ENCODE assay signal across 22 cellular contexts in genomic region chr2:72676341-72677025, GRCh38.
DNase-seq lines count a peak whose midpoint lies in the region; FAIRE-seq and TF ChIP-seq lines count a peak whose summit lies in the region.
"Had no signal": no experiment of that assay in that cellular context is flagged by ENCODE, and none has a peak within 500 bp of the region (broad histone marks: within the 10 kb centered on the region; RNA-seq: fewer than 3 reads in every experiment).

No MANE protein-coding gene starts in this region.

- DNase-seq in Caki2 (ENCODE audit: low read depth) (peak; percentile 55), Karpas-422 (peak; percentile 21), bronchial epithelial cell (ENCODE audit: low read depth) (peak; percentile 12), left kidney (ENCODE audit: low read depth, low spot score) (peak; percentile 8), ACHN (no peak), NCI-H2081 treated with DMSO at 0.1 percent for 48 hours (lab: John Stamatoyannopoulos, UW) (no peak), mucosa of gallbladder (ENCODE audit: low spot score) (no peak), NCI-H2029 treated with DMSO at 0.1 percent for 48 hours (lab: John Stamatoyannopoulos, UW) (no peak)
- DNase-seq: activated CD4-positive, alpha-beta memory T cell treated with anti-CD3 and anti-CD28 coated beads for 36 hours; activated naive CD8-positive, alpha-beta T cell treated with anti-CD3 and anti-CD28 coated beads for 36 hours; activated T-cell treated with anti-CD3 and anti-CD28 coated beads, Interleukin-2, amount 50 U/mL, for 24 hours; central memory CD4-positive, alpha-beta T cell; effector memory CD4-positive, alpha-beta T cell; GDM1; left colon; NCI-H2107; nucleus accumbens; sigmoid colon; stimulated activated CD4-positive, alpha-beta T cell treated with anti-CD3 and anti-CD28 coated beads, Interleukin-2, amount 100 ng/mL, for 24 hours; substantia nigra had no signal

- H3K9ac ChIP-seq in Karpas-422 (ENCODE audit: low read length), result no peak overlapping the region

- H2AFZ ChIP-seq in Karpas-422 (ENCODE audit: low read length), result no peak overlapping the region

- H3K9me2 ChIP-seq in Karpas-422 (replicated peaks; ENCODE audit: insufficient read depth, low read length), result no peaks in the 10 kb centered on the region

- H3K27me3 ChIP-seq in Karpas-422 (ENCODE audit: low read length) (no peaks in the 10 kb centered on the region), bronchial epithelial cell (ENCODE audit: control insufficient read depth, insufficient read depth, low read length) (no peaks in the 10 kb centered on the region)
- H3K27me3 ChIP-seq: sigmoid colon had no signal

- TF ChIP-seq CTCF in bronchial epithelial cell (IDR thresholded peaks at IDR 0.05; ENCODE audit: insufficient read depth, low read length, severe bottlenecking), result no peak

- H3K36me3 ChIP-seq in Karpas-422 (ENCODE audit: insufficient read depth, low read length) (no peaks in the 10 kb centered on the region), bronchial epithelial cell (ENCODE audit: control insufficient read depth, insufficient read depth, low read length) (no peaks in the 10 kb centered on the region)
- H3K36me3 ChIP-seq: sigmoid colon had no signal

- no peaks in the 10 kb centered on the region for H4K20me1 ChIP-seq in Karpas-422 (ENCODE audit: insufficient read depth, low read depth, low read length)

- in situ Hi-C loops in Caki2 (cut with HindIII; ENCODE audit: low pct_unique_long_range_greater_than_20kb, low sequenced_read_pairs) (no loop called here), ACHN (cut with HindIII; ENCODE audit: low pct_ligation_motif_present, low pct_unique_long_range_greater_than_20kb, low sequenced_read_pairs) (no loop called here)

- no peaks in the 10 kb centered on the region for H3K79me2 ChIP-seq in Karpas-422 (ENCODE audit: low read length)

- no peak overlapping the region for H3K4me3 ChIP-seq in Karpas-422 (ENCODE audit: low read length)
- H3K4me3 ChIP-seq in bronchial epithelial cell (ENCODE audit: low read depth, low read length), result no peak overlapping the region
- H3K4me3 ChIP-seq: sigmoid colon had no signal

- FAIRE-seq in bronchial epithelial cell (lab: Jason Lieb, UNC), result no peak
- FAIRE-seq: GM12892 had no signal

- H3K4me2 ChIP-seq in Karpas-422 (ENCODE audit: low read depth, low read length, poor library complexity, severe bottlenecking), result no peak overlapping the region

- H3K9me3 ChIP-seq in Karpas-422 (ENCODE audit: low read length), result no peaks in the 10 kb centered on the region
- H3K9me3 ChIP-seq: sigmoid colon had no signal

- H3K27ac ChIP-seq in Karpas-422 (ENCODE audit: low read length), result no peak overlapping the region
- H3K27ac ChIP-seq: sigmoid colon, VCaP had no signal

- no peaks in the 10 kb centered on the region for H3K4me1 ChIP-seq in Karpas-422 (ENCODE audit: low read length)

Comparison
In these comparisons a context has a peak if more than half of its experiments do, and no peak if none do; other contexts are left out.
1. DNase-seq: peak in Caki2 (single experiment), Karpas-422 (single experiment), bronchial epithelial cell (single experiment) and left kidney (single experiment); none in ACHN (single experiment), NCI-H2081 treated with DMSO at 0.1 percent for 48 hours (single experiment), mucosa of gallbladder (single experiment) and NCI-H2029 treated with DMSO at 0.1 percent for 48 hours (single experiment).